In the genomic region with DNA sequence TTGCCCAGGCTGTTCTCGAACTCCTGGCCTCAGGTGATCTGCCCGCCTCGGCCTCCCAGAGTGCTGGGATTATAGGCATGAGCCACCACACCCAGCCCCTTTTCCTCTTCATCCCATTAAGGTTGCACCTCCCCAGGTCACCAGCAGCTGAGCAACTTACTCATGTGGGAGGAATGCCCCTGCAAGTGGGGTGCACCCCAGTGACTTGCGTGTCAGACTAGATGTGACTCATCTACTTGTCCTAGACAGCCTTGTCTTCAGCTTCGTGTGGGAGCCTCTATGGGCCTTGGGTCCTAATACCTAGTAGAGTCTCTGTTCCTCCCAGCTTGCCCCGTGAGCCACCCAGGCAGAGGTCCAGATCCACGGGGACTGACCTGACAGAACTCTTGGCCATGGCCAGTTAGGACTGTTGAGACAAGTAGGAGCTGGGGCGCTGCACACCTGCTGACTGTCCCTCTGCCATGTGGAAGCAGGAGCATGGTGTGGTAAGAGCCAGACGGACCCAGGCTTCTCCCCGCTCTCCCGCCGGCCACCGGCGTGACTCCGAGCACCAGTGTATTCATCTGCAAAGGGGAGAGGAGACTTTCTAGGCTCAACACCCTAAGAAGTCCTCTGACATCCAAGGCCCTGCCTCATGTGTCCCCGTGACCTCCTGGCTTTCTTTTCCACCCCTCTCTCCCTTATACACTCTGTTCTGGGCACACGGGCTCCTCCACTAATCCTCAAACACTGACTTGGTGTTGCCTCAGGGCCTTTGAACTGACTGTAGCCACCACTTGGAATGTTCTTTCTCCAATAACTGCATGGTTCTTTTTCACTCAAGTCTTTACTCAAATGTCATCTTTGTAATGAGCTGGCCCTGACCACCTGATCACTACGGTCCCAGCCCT, we compare ENCODE assay signal across 15 cellular contexts.
DNase-seq lines count a peak whose midpoint lies in the region; ATAC-seq, FAIRE-seq and TF ChIP-seq lines count a peak whose summit lies in the region.
"Had no signal": no experiment of that assay in that cellular context is flagged by ENCODE, and none has a peak within 500 bp of the region (broad histone marks: within the 10 kb centered on the region; RNA-seq: fewer than 3 reads in every experiment).

No MANE protein-coding gene starts in this region.

- no peak for TF ChIP-seq POLR2A in H54 (IDR thresholded peaks at IDR 0.05; ENCODE audit: low read depth, low read length)

- no peak overlapping the region for H3K4me3 ChIP-seq in AG04449 (ENCODE audit: low read depth, low read length)
- H3K4me3 ChIP-seq: adrenal gland had no signal

- DNase-seq in AG04449 (ENCODE audit: low read depth, low spot score) (peak; percentile 61), H54 (ENCODE audit: insufficient read length, low spot score) (peak; percentile 99), iris pigment epithelial cell (ENCODE audit: low read depth) (peak; percentile 80), activated gamma-delta T cell (lab: John Stamatoyannopoulos, UW) (no peak), DMS 273 treated with DMSO at 0.1 percent for 48 hours (lab: John Stamatoyannopoulos, UW) (no peak)
- DNase-seq: adrenal gland; DND-41; midbrain; NCI-H524 treated with DMSO at 0.1 percent for 48 hours; stimulated activated naive CD4-positive, alpha-beta T cell had no signal

- peak overlapping the region; percentile 47; the same call in 1 of the 2 replicates for H3K27ac ChIP-seq in VCaP
- H3K27ac ChIP-seq: adrenal gland, KMS-11 had no signal

- TF ChIP-seq CTCF in AG04449 (IDR thresholded peaks at IDR 0.05; ENCODE audit: insufficient read depth, low read length, missing control alignments) (no peak), VCaP (conservative IDR thresholded peaks at IDR 0.05) (no peak)

- CTCF ChIA-PET in AG04449 (lab: Yijun Ruan, JAX) = interaction anchor here (1.1 to 5.8 kb wide), 2 partner anchors 11 to 41 kb away, joined by 3 to 39 read pairs; a partner anchor contains a TSS

- ATAC-seq in HG02588 (IDR thresholded peaks at IDR 0.05; ENCODE audit: unreplicated experiment) = no peak
- ATAC-seq in GM19395 (IDR thresholded peaks at IDR 0.05; ENCODE audit: unreplicated experiment) = no peak

- POLR2A ChIA-PET in AG04449 (lab: Yijun Ruan, JAX) = interaction anchor here (0.7 to 2.9 kb wide), 3 partner anchors 9 to 14 kb away, joined by 3 to 17 read pairs (median 4); a partner anchor contains a TSS

- no peak for FAIRE-seq in H54 (lab: Jason Lieb, UNC)
- FAIRE-seq: small intestine had no signal

Comparison
In these comparisons a context has a peak if more than half of its experiments do, and no peak if none do; other contexts are left out.
1. DNase-seq: peak in AG04449 (single experiment), H54 (single experiment) and iris pigment epithelial cell (single experiment); none in activated gamma-delta T cell (single experiment) and DMS 273 treated with DMSO at 0.1 percent for 48 hours (single experiment).